8 cellular contexts compared by ENCODE assay signal in genomic region chr12:96425321-96425720, GRCh38. TPM values are rescaled to one million over a fixed set of nuclear protein-coding genes. Genes with fewer than 3 reads are reported as not detected.
DNase-seq lines count a peak whose midpoint lies in the region; ATAC-seq, FAIRE-seq and TF ChIP-seq lines count a peak whose summit lies in the region.

No MANE protein-coding gene starts in this region.

- no peak overlapping the region for H2AK5ac ChIP-seq in mesendoderm (ENCODE audit: low read length)

- FAIRE-seq in keratinocyte (lab: Jason Lieb, UNC) = peak; percentile 98

- H2AFZ ChIP-seq in keratinocyte (ENCODE audit: control insufficient read depth, low read length) = no peak overlapping the region

- H3K9me3 ChIP-seq in keratinocyte (ENCODE audit: control insufficient read depth, low read depth, low read length) = peaks cover 3% of the 10 kb centered on the region

- dilution Hi-C loops in keratinocyte (cut with MboI; ENCODE audit: extremely low pct_ligation_motif_present, low sequenced_read_pairs) = no loop called here

- H2BK5ac ChIP-seq in mesendoderm (ENCODE audit: low read length) = no peak overlapping the region

- no peak overlapping the region for H2BK15ac ChIP-seq in mesendoderm (replicated peaks; ENCODE audit: low read depth)

- H3K23ac ChIP-seq in mesendoderm (ENCODE audit: low read length) = no peak overlapping the region

- H4K8ac ChIP-seq in mesendoderm (ENCODE audit: low read depth, low read length) = no peak overlapping the region

- H3K27me3 ChIP-seq in keratinocyte (ENCODE audit: control insufficient read depth, extremely low read depth, insufficient read depth, low read length) = no peaks in the 10 kb centered on the region
- H3K27me3 ChIP-seq in mesendoderm (ENCODE audit: insufficient read depth, low read length, poor library complexity) = no peaks in the 10 kb centered on the region

- CTCF ChIA-PET in T-cell (lab: Charles Lee) = no interaction called here

- peaks cover 26% of the 10 kb centered on the region for H3K79me2 ChIP-seq in keratinocyte (ENCODE audit: control insufficient read depth, insufficient read depth, low read length)
- no peaks in the 10 kb centered on the region for H3K79me2 ChIP-seq in mesendoderm (ENCODE audit: control insufficient read depth, insufficient read depth, low read length)

- peak overlapping the region in 2 of 3 experiments; percentile 26 to 64 for H3K4me3 ChIP-seq in keratinocyte (ENCODE audit: control insufficient read depth in 2 of 3, extremely low read depth in 1 of 3, insufficient read depth in 2 of 3, low read depth in 1 of 3, low read length in 3 of 3)
- no peak overlapping the region for H3K4me3 ChIP-seq in mesendoderm (ENCODE audit: low read length)

- DNase-seq in GM13976 (ENCODE audit: low spot score) (peak; percentile 31), T-cell (no peak), keratinocyte (ENCODE audit: low read depth, low spot score) (no peak), HuH-7.5 (ENCODE audit: low spot score) (no peak), mesendoderm (no peak), NCI-H2196 (lab: John Stamatoyannopoulos, UW; ENCODE audit: unreplicated experiment) (no peak)

- H3K9me1 ChIP-seq in keratinocyte (ENCODE audit: control insufficient read depth, extremely low read depth, insufficient read depth, low read length) = no peaks in the 10 kb centered on the region

- no peak overlapping the region for H3K4ac ChIP-seq in mesendoderm (ENCODE audit: low read depth, low read length)

- H3K4me2 ChIP-seq in keratinocyte (ENCODE audit: control insufficient read depth, extremely low read depth, insufficient read depth, low read depth, low read length) (peak overlapping the region; percentile 91), mesendoderm (ENCODE audit: low read length) (no peak overlapping the region)

- H4K20me1 ChIP-seq in keratinocyte (ENCODE audit: control insufficient read depth, extremely low read depth, insufficient read depth, low read length) = no peaks in the 10 kb centered on the region

- peaks cover 27 to 46% (median 43%) of the 10 kb centered on the region in 3 donors for H3K4me1 Mint-ChIP-seq in T-cell

- H3K27ac Mint-ChIP-seq in T-cell = no peak overlapping the region

- H3K79me1 ChIP-seq in mesendoderm (ENCODE audit: low read length) = no peaks in the 10 kb centered on the region

- TF ChIP-seq CTCF in GM13976 (IDR thresholded peaks at IDR 0.05; ENCODE audit: borderline replicate concordance, control extremely low read depth, extremely low read depth, insufficient read depth, missing control alignments) (no peak), keratinocyte (optimal IDR thresholded peaks at IDR 0.05 in 1 of 3, IDR thresholded peaks at IDR 0.05 in 1 of 3, conservative IDR thresholded peaks at IDR 0.05 in 1 of 3; ENCODE audit: extremely low read depth in 1 of 3, insufficient read depth in 2 of 3, low read length in 3 of 3) (no peak)

- H3K9ac ChIP-seq in keratinocyte (ENCODE audit: control insufficient read depth, extremely low read depth, insufficient read depth, low read length) (peak overlapping the region; percentile 61), mesendoderm (ENCODE audit: low read length) (no peak overlapping the region)

- no CpG with 5 or more reads among the region's 3 CpGs for WGBS in mesendoderm (ENCODE audit: extremely low coverage, insufficient coverage, low lambda C conversion rate)

- H3K56ac ChIP-seq in mesendoderm (ENCODE audit: low read length) = no peak overlapping the region

- H3K18ac ChIP-seq in mesendoderm (ENCODE audit: low read length) = no peak overlapping the region

- H3K4me1 ChIP-seq in keratinocyte (ENCODE audit: control insufficient read depth, extremely low read depth, insufficient read depth, low read length) = peaks cover 43% of the 10 kb centered on the region
- H3K4me1 ChIP-seq in mesendoderm (ENCODE audit: control insufficient read depth, low read depth, low read length) = no peaks in the 10 kb centered on the region

- in situ Hi-C loops in GM13976 (cut with MboI; ENCODE audit: low sequenced_read_pairs, unreplicated experiment) = no loop called here

- H3K36me3 ChIP-seq in keratinocyte (ENCODE audit: control insufficient read depth in 2 of 2, extremely low read depth in 1 of 2, insufficient read depth in 2 of 2, low read length in 2 of 2) (peaks cover 5 to 9% of the 10 kb centered on the region in 2 experiments), mesendoderm (ENCODE audit: control insufficient read depth, insufficient read depth, low read length) (no peaks in the 10 kb centered on the region)

- H4K5ac ChIP-seq in mesendoderm (ENCODE audit: low read length) = no peak overlapping the region

- H3K27ac ChIP-seq in keratinocyte (ENCODE audit: control insufficient read depth, insufficient read depth, low read length) = peak overlapping the region; percentile 97
- H3K27ac ChIP-seq in mesendoderm (ENCODE audit: low read depth, low read length) = no peak overlapping the region

- POLR2A ChIA-PET in T-cell (lab: Charles Lee) = no interaction called here

- no peak overlapping the region for H3K4me3 Mint-ChIP-seq in T-cell

- H3K36me3 Mint-ChIP-seq in T-cell = no peaks in the 10 kb centered on the region

- no peaks in the 10 kb centered on the region for H3K9me3 Mint-ChIP-seq in T-cell

- H3K27me3 Mint-ChIP-seq in T-cell = no peaks in the 10 kb centered on the region

- H2BK120ac ChIP-seq in mesendoderm (ENCODE audit: low read depth, low read length) = no peak overlapping the region

- ATAC-seq in HG02852 (IDR thresholded peaks at IDR 0.05; ENCODE audit: unreplicated experiment) (peak; percentile 67), T-cell (replicated peaks in 1 of 4) (peak in 3 of 4 experiments; percentile 45 to 69 (median 45)), GM21423 (IDR thresholded peaks at IDR 0.05; ENCODE audit: unreplicated experiment) (no peak)

RNA-seq across cellular contexts. Expression of gene CDK17, which starts 25.1 kb away (rescaled TPM):
- 100 to 1,000 TPM in 1 of 5 donors, 10 to 100 TPM in 4; 56.4 to 114 (median 72.2) TPM for total RNA-seq in T-cell
- 19.9 to 33.0 TPM (median 30.1 TPM) in 3 replicates for polyA plus RNA-seq in keratinocyte
- polyA plus RNA-seq in keratinocyte (2011; ENCODE audit: low read depth) = 12.3 TPM
- 11.9 and 32.5 TPM in 2 replicates for polyA plus RNA-seq in keratinocyte (2011; cell fraction: cytosol; rRNA removed)
- polyA plus RNA-seq in keratinocyte (2011; cell fraction: nucleus; rRNA removed) = 43.8 and 49.5 TPM in 2 replicates
- polyA plus RNA-seq in keratinocyte (2012; ENCODE audit: low replicate concordance) = 12.8 and 22.9 TPM in 2 replicates
- polyA minus RNA-seq in keratinocyte = 9.7 to 82.1 TPM (median 49.8 TPM) in 3 replicates
- 42.0 TPM for polyA minus RNA-seq in keratinocyte (2011; cell fraction: cytosol; rRNA and poly(A)+ RNA removed)
- 66.5 and 134 TPM in 2 replicates for polyA minus RNA-seq in keratinocyte (2011; cell fraction: nucleus; rRNA and poly(A)+ RNA removed)
- polyA plus RNA-seq in mesendoderm (2013, experiment 1 of 2) = 12.7 TPM
- 12.7 TPM for polyA plus RNA-seq in mesendoderm (2013, experiment 2 of 2)
